Comparison of ENCODE assay signal across 8 cellular contexts in the genomic region with DNA sequence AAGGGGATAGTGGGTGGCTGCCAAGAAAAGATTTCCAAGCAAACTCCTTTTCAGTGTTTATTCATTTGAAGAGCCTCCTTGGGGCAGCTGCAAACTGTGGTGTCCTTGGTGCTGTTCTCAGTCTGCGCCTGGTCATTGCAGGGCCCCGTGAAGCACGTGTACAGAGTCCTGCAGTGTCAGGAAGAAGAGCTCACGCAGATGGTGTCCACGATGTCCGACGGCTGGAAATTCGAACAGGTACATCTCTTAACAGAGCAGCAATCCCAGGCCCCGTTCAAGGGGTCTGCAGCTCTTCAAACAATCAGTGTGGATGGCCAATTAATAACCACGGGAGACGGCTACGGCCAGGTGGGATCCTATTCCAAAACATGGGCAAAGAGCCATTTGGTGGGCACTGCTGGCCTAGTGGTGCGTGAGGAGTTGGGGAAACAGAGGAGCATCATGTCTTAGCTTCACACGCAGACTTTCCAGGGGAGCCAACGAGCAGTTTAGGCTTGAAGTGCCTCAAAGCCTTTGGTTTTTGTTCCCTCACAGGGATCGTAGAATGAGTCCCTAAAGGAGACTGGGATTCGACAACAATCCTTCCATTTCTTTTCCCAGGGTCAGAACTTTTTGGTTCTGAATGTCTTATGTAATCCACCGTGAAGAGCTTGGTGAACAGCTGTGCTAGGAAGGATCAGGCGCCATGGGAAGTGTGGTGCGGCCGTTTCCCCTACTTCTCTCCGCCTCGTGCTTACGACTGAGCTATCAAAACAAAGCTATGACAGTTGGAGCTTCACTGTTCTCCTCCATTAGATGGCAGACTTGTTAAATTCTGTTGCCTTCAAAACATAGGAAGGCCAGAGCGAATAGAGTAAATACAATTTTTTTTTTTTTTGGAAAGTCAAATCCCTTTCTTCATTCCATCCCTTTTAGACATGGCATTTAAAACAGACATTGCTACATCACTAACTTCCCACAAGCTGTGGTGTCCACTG. TPM values are rescaled to one million over a fixed set of nuclear protein-coding genes. Genes with fewer than 3 reads are reported as not detected.
DNase-seq lines count a peak whose midpoint lies in the region; ATAC-seq and TF ChIP-seq lines count a peak whose summit lies in the region.

No MANE protein-coding gene starts in this region.

- H3K9me3 ChIP-seq in esophagus muscularis mucosa (no peaks in the 10 kb centered on the region), neural cell (ENCODE audit: low read length) (no peaks in the 10 kb centered on the region)

- H2AFZ ChIP-seq in neural cell (ENCODE audit: low read depth, low read length): no peak overlapping the region

- DNase-seq in SIG-M5 treated with dmso at 0.1 percent for 504 hours (lab: John Stamatoyannopoulos, UW; ENCODE audit: unreplicated experiment): peak; percentile 43
- no peak for DNase-seq in SIG-M5 (lab: John Stamatoyannopoulos, UW)
- peak; percentile 29 for DNase-seq in RPMI8226
- no peak for DNase-seq in esophagus muscularis mucosa (ENCODE audit: extremely low spot score)

- TF ChIP-seq POLR2A in esophagus muscularis mucosa (IDR thresholded peaks at IDR 0.05; ENCODE audit: low read depth): no peak

- TF ChIP-seq RAD21 in neural cell (conservative IDR thresholded peaks at IDR 0.05): peak; percentile 54

- H3K27me3 ChIP-seq in esophagus muscularis mucosa: no peaks in the 10 kb centered on the region
- H3K27me3 ChIP-seq in neural cell (ENCODE audit: insufficient read depth, low read depth, low read length): no peaks in the 10 kb centered on the region

- no peak for ATAC-seq in GM18868 (IDR thresholded peaks at IDR 0.05; ENCODE audit: unreplicated experiment)
- no peak for ATAC-seq in GM19351 (IDR thresholded peaks at IDR 0.05; ENCODE audit: unreplicated experiment)
- ATAC-seq in HG03175 (IDR thresholded peaks at IDR 0.05; ENCODE audit: unreplicated experiment): no peak

- H3K4me3 ChIP-seq in esophagus muscularis mucosa: no peak overlapping the region
- no peak overlapping the region for H3K4me3 ChIP-seq in neural cell (ENCODE audit: low read length)

- intact Hi-C loops in esophagus muscularis mucosa (cut with DNase I): loop anchor here (5.0 kb wide), 1 partner anchor 143 kb away; no protein-coding TSS in a partner anchor

- no peak overlapping the region for H3K9ac ChIP-seq in neural cell (ENCODE audit: low read length)

- H3K36me3 ChIP-seq in esophagus muscularis mucosa (peaks cover 35 to 82% (median 57%) of the 10 kb centered on the region in 4 donors), neural cell (ENCODE audit: insufficient read depth, low read length) (peaks cover 5% of the 10 kb centered on the region)

- H3K27ac ChIP-seq in esophagus muscularis mucosa (replicated peaks in 1 of 4) (peak overlapping the region; percentile 69 to 85 (median 76)), neural cell (ENCODE audit: low read length) (no peak overlapping the region)

- H4K20me1 ChIP-seq in neural cell (ENCODE audit: insufficient read depth): no peaks in the 10 kb centered on the region

- no peaks in the 10 kb centered on the region for H3K79me2 ChIP-seq in neural cell (replicated peaks; ENCODE audit: insufficient read depth, low read length)

- peaks cover 10 to 18% (median 16%) of the 10 kb centered on the region in 4 donors for H3K4me1 ChIP-seq in esophagus muscularis mucosa

- no peak for TF ChIP-seq EP300 in esophagus muscularis mucosa (IDR thresholded peaks at IDR 0.05)
- TF ChIP-seq EP300 in neural cell (conservative IDR thresholded peaks at IDR 0.05; ENCODE audit: poor library complexity, severe bottlenecking): no peak

- H3F3A ChIP-seq in neural cell (ENCODE audit: insufficient read depth, low read length, poor library complexity, severe bottlenecking): no peaks in the 10 kb centered on the region

- 55% methylated on average over 19 of the region's 25 CpGs for WGBS in esophagus muscularis mucosa

- H3K4me2 ChIP-seq in neural cell (ENCODE audit: low read length): no peak overlapping the region

- TF ChIP-seq CTCF in esophagus muscularis mucosa (IDR thresholded peaks at IDR 0.05) (peak; percentile 46 to 63 (median 50)), neural cell (IDR thresholded peaks at IDR 0.05; ENCODE audit: poor library complexity, severe bottlenecking) (peak; percentile 59)

- no peaks in the 10 kb centered on the region for H3K9me2 ChIP-seq in neural cell (ENCODE audit: insufficient read depth, low read length)

TF ChIP-seq in neural cell, 6 proteins besides CTCF, POLR2A, EP300 and RAD21:
- TF ChIP-seq TAF1 (IDR thresholded peaks at IDR 0.05; ENCODE audit: low read depth) (no peak), SMC3 (conservative IDR thresholded peaks at IDR 0.05; ENCODE audit: poor library complexity) (peak; percentile 57)

RNA-seq across cellular contexts. Expression of a gene that starts 12.6 kb away (rescaled TPM):
- total RNA-seq in esophagus muscularis mucosa: 10 to 100 TPM; 20.3 to 37.7 (median 29.9) TPM
- 29.9 and 32.8 TPM in 2 replicates for polyA plus RNA-seq in neural cell
- 29.2 and 30.8 TPM in 2 replicates for polyA minus RNA-seq in neural cell

RNA-seq across cellular contexts. Expression of a gene that starts 12.9 kb away (rescaled TPM):
- total RNA-seq in esophagus muscularis mucosa: 100 to 1,000 TPM; 202 to 388 (median 256) TPM
- 452 and 517 TPM in 2 replicates for polyA plus RNA-seq in neural cell
- 129 and 160 TPM in 2 replicates for polyA minus RNA-seq in neural cell

RNA-seq across cellular contexts. Expression of a gene that starts 28.1 kb away (rescaled TPM):
- total RNA-seq in esophagus muscularis mucosa: 1 to 10 TPM; 3.8 to 9.7 (median 7.6) TPM
- not detected in 2 replicates for polyA plus RNA-seq in neural cell
- not detected in 2 replicates for polyA minus RNA-seq in neural cell

RNA-seq across cellular contexts. Expression of a gene that starts 47.2 kb away (rescaled TPM):
- 10 to 100 TPM; 34.9 to 47.8 (median 40.2) TPM for total RNA-seq in esophagus muscularis mucosa
- polyA plus RNA-seq in neural cell: 47.4 and 49.7 TPM in 2 replicates
- polyA minus RNA-seq in neural cell: 19.2 and 21.9 TPM in 2 replicates

RNA-seq across cellular contexts. Expression of a gene that starts 50.1 kb away (rescaled TPM):
- 10 to 100 TPM in 1 of 4 donors, 1 to 10 TPM in 3; 3.5 to 10.3 (median 6.7) TPM for total RNA-seq in esophagus muscularis mucosa
- polyA plus RNA-seq in neural cell: 3.7 and 4.0 TPM in 2 replicates
- 3.4 and 5.0 TPM in 2 replicates for polyA minus RNA-seq in neural cell

Comparison
In these comparisons a context has a peak if more than half of its experiments do, and no peak if none do; other contexts are left out.
1. DNase-seq: peak in SIG-M5 treated with dmso at 0.1 percent for 504 hours (single experiment) and RPMI8226 (single experiment); none in SIG-M5 (single experiment) and esophagus muscularis mucosa (single experiment).